In genomic region chrX:133921764-133922389, GRCh38 we compare ENCODE assay signal across 9 cellular contexts.
DNase-seq lines count a peak whose midpoint lies in the region; ATAC-seq and TF ChIP-seq lines count a peak whose summit lies in the region.
"Had no signal": no experiment of that assay in that cellular context is flagged by ENCODE, and none has a peak within 500 bp of the region (broad histone marks: within the 10 kb centered on the region; RNA-seq: fewer than 3 reads in every experiment).

No MANE protein-coding gene starts in this region.

- peak overlapping the region; percentile 93 for H2AFZ ChIP-seq in OCI-LY3 (ENCODE audit: low read depth, low read length)

- no peaks in the 10 kb centered on the region for H3K27me3 Mint-ChIP-seq in type B pancreatic cell

- peaks cover 8% of the 10 kb centered on the region for H3K9me3 Mint-ChIP-seq in type B pancreatic cell

- TF ChIP-seq CTCF in GM12875 (IDR thresholded peaks at IDR 0.05; ENCODE audit: borderline replicate concordance, insufficient read depth, low read depth, low read length) = peak; percentile 79
- peak; percentile 82 for TF ChIP-seq CTCF in OCI-LY3 (IDR thresholded peaks at IDR 0.05; ENCODE audit: low read depth, low read length)
- TF ChIP-seq CTCF in kidney epithelial cell (IDR thresholded peaks at IDR 0.05; ENCODE audit: insufficient read depth, low read length, poor library complexity, severe bottlenecking) = peak; percentile 64
- peak; percentile 71 for TF ChIP-seq CTCF in type B pancreatic cell (conservative IDR thresholded peaks at IDR 0.05)

- H3K36me3 ChIP-seq in OCI-LY3 (replicated peaks; ENCODE audit: low read depth, low read length) (no peaks in the 10 kb centered on the region), adipocyte (ENCODE audit: control insufficient read depth, insufficient read depth, low read length, severe bottlenecking) (no peaks in the 10 kb centered on the region), kidney epithelial cell (ENCODE audit: control insufficient read depth, insufficient read depth, low read length) (no peaks in the 10 kb centered on the region)

- DNase-seq in ACHN = peak; percentile 2
- DNase-seq in adipocyte (ENCODE audit: low read depth) = peak; percentile 20
- DNase-seq in kidney epithelial cell (ENCODE audit: low read depth) = no peak
- no peak for DNase-seq in type B pancreatic cell (ENCODE audit: extremely low spot score, unreplicated experiment)

- H3K36me3 Mint-ChIP-seq in type B pancreatic cell = peaks cover 33% of the 10 kb centered on the region

- no peaks in the 10 kb centered on the region for H3K79me2 ChIP-seq in OCI-LY3 (ENCODE audit: low read length)

- H3K9me3 ChIP-seq in OCI-LY3 (ENCODE audit: insufficient read depth, low read length) = no peaks in the 10 kb centered on the region
- peaks cover 6% of the 10 kb centered on the region for H3K9me3 ChIP-seq in adipocyte (ENCODE audit: control insufficient read depth, low read length)

- H3K4me1 ChIP-seq in OCI-LY3 (ENCODE audit: low read length) (peaks cover 28% of the 10 kb centered on the region), adipocyte (ENCODE audit: control insufficient read depth, insufficient read depth, low read length) (no peaks in the 10 kb centered on the region)

- peak overlapping the region; percentile 73 for H3K4me2 ChIP-seq in OCI-LY3 (ENCODE audit: low read length)

- no peak overlapping the region for H3K27ac ChIP-seq in OCI-LY3 (ENCODE audit: low read length)
- H3K27ac ChIP-seq: dorsolateral prefrontal cortex had no signal

- peaks cover 39% of the 10 kb centered on the region for H3K4me1 Mint-ChIP-seq in type B pancreatic cell (ENCODE audit: unreplicated experiment)

- in situ Hi-C loops in ACHN (cut with HindIII; ENCODE audit: low pct_ligation_motif_present, low pct_unique_long_range_greater_than_20kb, low sequenced_read_pairs) = no loop called here

- ATAC-seq in HG03354 (IDR thresholded peaks at IDR 0.05; ENCODE audit: poor library complexity, severe bottlenecking, unreplicated experiment) (peak; percentile 60), HG02840 (IDR thresholded peaks at IDR 0.05; ENCODE audit: low FRiP score, unreplicated experiment) (no peak)

- H3K27me3 ChIP-seq in OCI-LY3 (ENCODE audit: low read depth, low read length) (no peaks in the 10 kb centered on the region), adipocyte (replicated peaks; ENCODE audit: control insufficient read depth, insufficient read depth, low read length) (peaks cover 2% of the 10 kb centered on the region), kidney epithelial cell (ENCODE audit: control insufficient read depth, insufficient read depth, low read length) (no peaks in the 10 kb centered on the region)

- H3K9ac ChIP-seq in OCI-LY3 (ENCODE audit: low read length) (peak overlapping the region; percentile 31; the same call in 1 of the 2 replicates), adipocyte (ENCODE audit: low read length) (no peak overlapping the region)

- peak overlapping the region; percentile 2 for H3K27ac Mint-ChIP-seq in type B pancreatic cell

- no peaks in the 10 kb centered on the region for H4K20me1 ChIP-seq in OCI-LY3 (ENCODE audit: insufficient read depth, low read length)

- H3K4me3 ChIP-seq in GM12875 (ENCODE audit: low read depth, low read length) (no peak overlapping the region), OCI-LY3 (ENCODE audit: low read length) (peak overlapping the region; percentile 52), adipocyte (ENCODE audit: low read length) (no peak overlapping the region), kidney epithelial cell (ENCODE audit: low read depth, low read length) (no peak overlapping the region)
- H3K4me3 ChIP-seq: dorsolateral prefrontal cortex had no signal

- no peak overlapping the region for H3K4me3 Mint-ChIP-seq in type B pancreatic cell

Comparison
In these comparisons a context has a peak if more than half of its experiments do, and no peak if none do; other contexts are left out.
1. DNase-seq: peak in ACHN (single experiment) and adipocyte (single experiment); none in kidney epithelial cell (single experiment) and type B pancreatic cell (single experiment).
2. Peak in every context shown above with its lines, with median percentiles within 50 percentile points of each other: CTCF ChIP-seq.